In the genomic region with DNA sequence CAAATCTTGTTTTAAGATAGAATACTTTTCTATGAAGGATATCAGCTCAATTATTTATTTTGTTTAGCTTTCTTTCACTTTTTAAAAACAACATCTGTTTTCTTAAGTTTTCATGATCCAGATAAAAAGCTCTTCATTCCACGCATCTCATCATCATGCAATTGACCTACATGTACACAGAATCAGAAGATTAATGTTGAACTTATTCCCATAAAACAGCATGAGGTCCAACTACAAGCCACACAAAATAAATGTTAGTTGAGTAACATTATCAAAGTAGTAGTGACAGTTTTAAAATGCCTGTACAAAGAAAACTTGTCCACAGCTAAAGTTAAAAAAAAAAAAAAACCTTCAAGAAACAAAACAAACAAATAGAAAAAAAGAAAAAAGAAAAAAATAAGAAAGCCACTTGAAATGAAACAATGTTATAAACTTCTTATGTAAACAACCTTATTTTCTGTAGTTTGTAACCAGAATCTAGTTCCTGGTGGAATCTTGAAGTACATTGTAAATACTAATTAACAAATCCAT, we compare ENCODE assay signal across 30 cellular contexts.
"Had no signal": no experiment of that assay in that cellular context is flagged by ENCODE, and none has a peak within 500 bp of the region (broad histone marks: within the 10 kb centered on the region; RNA-seq: fewer than 3 reads in every experiment).

No MANE protein-coding gene starts in this region.

- H3K9me3 ChIP-seq: adrenal gland, breast epithelium, esophagus muscularis mucosa, gastrocnemius medialis, neutrophil, ovary, uterus had no signal

- ATAC-seq: activated CD8-positive, alpha-beta memory T cell treated with anti-CD3 and anti-CD28 coated beads, Interleukin-2, amount 10 ng/mL, durations not matched to agents 7 days and 5 days; activated CD8-positive, alpha-beta T cell treated with anti-CD3 and anti-CD28 coated beads, Interleukin-2, amount 10 ng/mL, durations not matched to agents 7 days and 5 days; activated T-cell treated with anti-CD3 and anti-CD28 coated beads, Interleukin-2, amount 50 U/mL, for 72 hours; gastrocnemius medialis; stimulated activated memory B cell treated with anti-CD40 and anti-IgM and Interleukin-4, amounts not matched to agents 10 μg/mL and 1 μg/mL and 100 μg/mL, for 72 hours; stimulated activated naive CD8-positive, alpha-beta T cell treated with anti-CD3 and anti-CD28 coated beads, Interleukin-15, amount 100 ng/mL, for 72 hours had no signal

- H3K36me3 ChIP-seq: adrenal gland, breast epithelium, esophagus muscularis mucosa, gastrocnemius medialis, neutrophil, ovary, uterus had no signal

- H3K27me3 ChIP-seq: adrenal gland, breast epithelium, esophagus muscularis mucosa, gastrocnemius medialis, neutrophil, ovary, uterus had no signal

- H3K27ac Mint-ChIP-seq: activated B cell treated with CpG ODN at 0.5 μM for 24 hours; activated CD8-positive, alpha-beta memory T cell treated with anti-CD3 and anti-CD28 coated beads, Interleukin-2, amount 10 ng/mL, durations not matched to agents 7 days and 5 days; activated CD8-positive, alpha-beta T cell treated with anti-CD3 and anti-CD28 coated beads, Interleukin-2, amount 10 ng/mL, durations not matched to agents 7 days and 5 days; activated naive CD8-positive, alpha-beta T cell; activated T-cell treated with anti-CD3 and anti-CD28 coated beads, Interleukin-2, amount 50 U/mL, for 72 hours; progenitor cell of endocrine pancreas; stimulated activated memory B cell treated with anti-CD40 and anti-IgM and Interleukin-4, amounts not matched to agents 10 μg/mL and 1 μg/mL and 100 μg/mL, for 72 hours; stimulated activated naive CD8-positive, alpha-beta T cell treated with anti-CD3 and anti-CD28 coated beads, Interleukin-15, amount 100 ng/mL, for 72 hours; T-helper 2 cell treated with Interferon-gamma antibody and Interleukin-4, amounts not matched to agents 5 μg/mL and 100 μg/mL, for 36 hours; type B pancreatic cell had no signal

- H3K27me3 Mint-ChIP-seq: activated B cell treated with CpG ODN at 0.5 μM for 24 hours; activated CD8-positive, alpha-beta memory T cell treated with anti-CD3 and anti-CD28 coated beads, Interleukin-2, amount 10 ng/mL, durations not matched to agents 7 days and 5 days; activated naive CD8-positive, alpha-beta T cell; progenitor cell of endocrine pancreas; stimulated activated memory B cell treated with anti-CD40 and anti-IgM and Interleukin-4, amounts not matched to agents 10 μg/mL and 1 μg/mL and 100 μg/mL, for 72 hours; stimulated activated naive CD8-positive, alpha-beta T cell treated with anti-CD3 and anti-CD28 coated beads, Interleukin-15, amount 100 ng/mL, for 72 hours; type B pancreatic cell had no signal

- FAIRE-seq: islet of Langerhans, small intestine had no signal

- H3K4me3 Mint-ChIP-seq: activated B cell treated with CpG ODN at 0.5 μM for 24 hours; activated CD8-positive, alpha-beta memory T cell treated with anti-CD3 and anti-CD28 coated beads, Interleukin-2, amount 10 ng/mL, durations not matched to agents 7 days and 5 days; activated CD8-positive, alpha-beta T cell treated with anti-CD3 and anti-CD28 coated beads, Interleukin-2, amount 10 ng/mL, durations not matched to agents 7 days and 5 days; activated naive CD8-positive, alpha-beta T cell; activated T-cell treated with anti-CD3 and anti-CD28 coated beads, Interleukin-2, amount 50 U/mL, for 72 hours; nephron progenitor cell; stimulated activated memory B cell treated with anti-CD40 and anti-IgM and Interleukin-4, amounts not matched to agents 10 μg/mL and 1 μg/mL and 100 μg/mL, for 72 hours; stimulated activated naive CD8-positive, alpha-beta T cell treated with anti-CD3 and anti-CD28 coated beads, Interleukin-15, amount 100 ng/mL, for 72 hours; T-helper 2 cell treated with Interferon-gamma antibody and Interleukin-4, amounts not matched to agents 5 μg/mL and 100 μg/mL, for 36 hours; type B pancreatic cell had no signal

- DNase-seq: activated B cell treated with CpG ODN at 0.5 μM for 24 hours; activated CD8-positive, alpha-beta memory T cell treated with anti-CD3 and anti-CD28 coated beads, Interleukin-2, amount 10 ng/mL, durations not matched to agents 7 days and 5 days; activated CD8-positive, alpha-beta T cell treated with anti-CD3 and anti-CD28 coated beads, Interleukin-2, amount 10 ng/mL, durations not matched to agents 7 days and 5 days; activated naive CD4-positive, alpha-beta T cell treated with Interleukin-2 at 50 U/mL for 16 hours; activated T-cell treated with anti-CD3 and anti-CD28 coated beads, Interleukin-2, amount 50 U/mL, for 72 hours; adrenal gland; aorta; central memory CD4-positive, alpha-beta T cell; gastrocnemius medialis; glutamatergic neuron; mammary epithelial cell; nephron progenitor cell; small intestine; stimulated activated CD4-positive, alpha-beta T cell treated with anti-CD3 and anti-CD28 coated beads, Interleukin-1b, Interleukin-23, amount 100 ng/mL, for 48 hours; stimulated activated CD4-positive, alpha-beta T cell treated with anti-CD3 and anti-CD28 coated beads, Interleukin-4, amount 100 ng/mL, for 4 hours; stimulated activated CD8-positive, alpha-beta memory T cell treated with anti-CD3 and anti-CD28 coated beads, Interleukin-4, amount 100 ng/mL, for 48 hours; stimulated activated naive CD8-positive, alpha-beta T cell treated with anti-CD3 and anti-CD28 coated beads, Interleukin-15, amount 100 ng/mL, for 72 hours; substantia nigra; T-helper 1 cell had no signal

- H3K4me3 ChIP-seq: adrenal gland, breast epithelium, esophagus muscularis mucosa, gastrocnemius medialis, ovary, uterus had no signal

- H3K9me3 Mint-ChIP-seq: activated B cell treated with CpG ODN at 0.5 μM for 24 hours; nephron progenitor cell; stimulated activated memory B cell treated with anti-CD40 and anti-IgM and Interleukin-4, amounts not matched to agents 10 μg/mL and 1 μg/mL and 100 μg/mL, for 72 hours had no signal

- H3K4me1 ChIP-seq: adrenal gland, breast epithelium, esophagus muscularis mucosa, gastrocnemius medialis, uterus had no signal

- H3K27ac ChIP-seq: adrenal gland, breast epithelium, esophagus muscularis mucosa, gastrocnemius medialis, neutrophil, ovary had no signal

- H3K4me1 Mint-ChIP-seq: activated B cell treated with CpG ODN at 0.5 μM for 24 hours; activated CD8-positive, alpha-beta memory T cell treated with anti-CD3 and anti-CD28 coated beads, Interleukin-2, amount 10 ng/mL, durations not matched to agents 7 days and 5 days; stimulated activated memory B cell treated with anti-CD40 and anti-IgM and Interleukin-4, amounts not matched to agents 10 μg/mL and 1 μg/mL and 100 μg/mL, for 72 hours; stimulated activated naive CD8-positive, alpha-beta T cell treated with anti-CD3 and anti-CD28 coated beads, Interleukin-15, amount 100 ng/mL, for 72 hours had no signal

- H3K36me3 Mint-ChIP-seq: activated CD8-positive, alpha-beta memory T cell treated with anti-CD3 and anti-CD28 coated beads, Interleukin-2, amount 10 ng/mL, durations not matched to agents 7 days and 5 days; activated naive CD8-positive, alpha-beta T cell; stimulated activated memory B cell treated with anti-CD40 and anti-IgM and Interleukin-4, amounts not matched to agents 10 μg/mL and 1 μg/mL and 100 μg/mL, for 72 hours had no signal
